Comparison of ENCODE assay signal across 1 cellular context in genomic region chr9:99079542-99079941, GRCh38.
TF ChIP-seq lines count a peak whose summit lies in the region.

No MANE protein-coding gene starts in this region.

TF ChIP-seq in GM23338, 12 proteins besides CTCF, POLR2A, EP300 and RAD21 (continued from another document):
- TF ChIP-seq ZNF462 (CRISPR knock-in tag; IDR thresholded peaks at IDR 0.05): no peak
